Comparison of ENCODE assay signal across 9 cellular contexts in genomic region chr5:83711982-83712601, GRCh38. TPM values are rescaled to one million over a fixed set of nuclear protein-coding genes. Genes with fewer than 3 reads are reported as not detected.
DNase-seq lines count a peak whose midpoint lies in the region; ATAC-seq, FAIRE-seq and TF ChIP-seq lines count a peak whose summit lies in the region.
"Had no signal": no experiment of that assay in that cellular context is flagged by ENCODE, and none has a peak within 500 bp of the region (broad histone marks: within the 10 kb centered on the region; RNA-seq: fewer than 3 reads in every experiment).

No MANE protein-coding gene starts in this region.

- H3K4me1 ChIP-seq in mesendoderm (ENCODE audit: control insufficient read depth, low read depth, low read length): peaks cover 4% of the 10 kb centered on the region

- no peak overlapping the region for H3K23ac ChIP-seq in mesendoderm (ENCODE audit: low read length)

- no peak overlapping the region for H4K8ac ChIP-seq in mesendoderm (ENCODE audit: low read depth, low read length)

- H3K36me3 ChIP-seq in mesendoderm (ENCODE audit: control insufficient read depth, insufficient read depth, low read length): no peaks in the 10 kb centered on the region

- H2BK15ac ChIP-seq in mesendoderm (replicated peaks; ENCODE audit: low read depth): no peak overlapping the region

- no peak overlapping the region for H3K4ac ChIP-seq in mesendoderm (ENCODE audit: low read depth, low read length)

- ATAC-seq in HG02759 (IDR thresholded peaks at IDR 0.05; ENCODE audit: unreplicated experiment): peak; percentile 80
- ATAC-seq in GM21737 (IDR thresholded peaks at IDR 0.05; ENCODE audit: unreplicated experiment): no peak

- H4K5ac ChIP-seq in mesendoderm (ENCODE audit: low read length): no peak overlapping the region

- no peaks in the 10 kb centered on the region for H3K27me3 ChIP-seq in mesendoderm (ENCODE audit: insufficient read depth, low read length, poor library complexity)

- no peaks in the 10 kb centered on the region for H3K79me2 ChIP-seq in mesendoderm (ENCODE audit: control insufficient read depth, insufficient read depth, low read length)

- H2AK5ac ChIP-seq in mesendoderm (ENCODE audit: low read length): no peak overlapping the region

- no peak overlapping the region for H3K9ac ChIP-seq in mesendoderm (ENCODE audit: low read length)

- peak; percentile 71 for FAIRE-seq in GM12891 (lab: Jason Lieb, UNC)

- no peak overlapping the region for H3K4me2 ChIP-seq in mesendoderm (ENCODE audit: low read length)

- no CpG with 5 or more reads among the region's 2 CpGs for WGBS in mesendoderm (ENCODE audit: extremely low coverage, insufficient coverage, low lambda C conversion rate)

- TF ChIP-seq POLR2A in GM12891 (IDR thresholded peaks at IDR 0.05; ENCODE audit: low read depth, low read length): no peak

- DNase-seq in Ammon's horn (ENCODE audit: low spot score) (peak; percentile 45), GM12891 (ENCODE audit: insufficient read length, low spot score) (no peak), NCI-H748 treated with DMSO at 0.1 percent for 48 hours (lab: John Stamatoyannopoulos, UW) (peak; percentile 36), cerebellar cortex (ENCODE audit: low spot score) (peak; percentile 68), mesendoderm (peak; percentile 51), NCI-H2107 (lab: John Stamatoyannopoulos, UW) (no peak)

- H3K4me3 ChIP-seq in mesendoderm (ENCODE audit: low read length): no peak overlapping the region
- H3K4me3 ChIP-seq: SK-N-MC had no signal

- no peaks in the 10 kb centered on the region for H3K79me1 ChIP-seq in mesendoderm (ENCODE audit: low read length)

- no peak overlapping the region for H3K18ac ChIP-seq in mesendoderm (ENCODE audit: low read length)

- H2BK120ac ChIP-seq in mesendoderm (ENCODE audit: low read depth, low read length): no peak overlapping the region

- H3K27ac ChIP-seq in mesendoderm (ENCODE audit: low read depth, low read length): no peak overlapping the region

- H3K56ac ChIP-seq in mesendoderm (ENCODE audit: low read length): no peak overlapping the region

- H2BK5ac ChIP-seq in mesendoderm (ENCODE audit: low read length): no peak overlapping the region

TF ChIP-seq in GM12891, 5 proteins besides CTCF, POLR2A, EP300 and RAD21:
- TF ChIP-seq SPI1 (IDR thresholded peaks at IDR 0.05; ENCODE audit: low read depth, low read length): no peak
- TF ChIP-seq POLR2AphosphoS5 (IDR thresholded peaks at IDR 0.05; ENCODE audit: low read depth, low read length): no peak
- no peak for TF ChIP-seq PAX5 (IDR thresholded peaks at IDR 0.05; ENCODE audit: insufficient read depth, low read length, severe bottlenecking)
- no peak for TF ChIP-seq TAF1 (IDR thresholded peaks at IDR 0.05; ENCODE audit: low read depth, low read length)
- TF ChIP-seq POU2F2 (IDR thresholded peaks at IDR 0.05; ENCODE audit: low read depth, low read length): no peak

RNA-seq across cellular contexts. Expression of gene HAPLN1, which starts 8.6 kb away (rescaled TPM):
- polyA plus RNA-seq in GM12891 (2012; ENCODE audit: low read depth, missing spikeins): not detected
- polyA plus RNA-seq in mesendoderm (2013, experiment 1 of 2): 1.9 TPM
- polyA plus RNA-seq in mesendoderm (2013, experiment 2 of 2): 2.0 TPM

Comparison
In these comparisons a context has a peak if more than half of its experiments do, and no peak if none do; other contexts are left out.
1. DNase-seq: peak in Ammon's horn (single experiment), NCI-H748 treated with DMSO at 0.1 percent for 48 hours (single experiment), cerebellar cortex (single experiment) and mesendoderm (single experiment); none in GM12891 (single experiment) and NCI-H2107 (single experiment).